12 cellular contexts compared by ENCODE assay signal in the genomic region with DNA sequence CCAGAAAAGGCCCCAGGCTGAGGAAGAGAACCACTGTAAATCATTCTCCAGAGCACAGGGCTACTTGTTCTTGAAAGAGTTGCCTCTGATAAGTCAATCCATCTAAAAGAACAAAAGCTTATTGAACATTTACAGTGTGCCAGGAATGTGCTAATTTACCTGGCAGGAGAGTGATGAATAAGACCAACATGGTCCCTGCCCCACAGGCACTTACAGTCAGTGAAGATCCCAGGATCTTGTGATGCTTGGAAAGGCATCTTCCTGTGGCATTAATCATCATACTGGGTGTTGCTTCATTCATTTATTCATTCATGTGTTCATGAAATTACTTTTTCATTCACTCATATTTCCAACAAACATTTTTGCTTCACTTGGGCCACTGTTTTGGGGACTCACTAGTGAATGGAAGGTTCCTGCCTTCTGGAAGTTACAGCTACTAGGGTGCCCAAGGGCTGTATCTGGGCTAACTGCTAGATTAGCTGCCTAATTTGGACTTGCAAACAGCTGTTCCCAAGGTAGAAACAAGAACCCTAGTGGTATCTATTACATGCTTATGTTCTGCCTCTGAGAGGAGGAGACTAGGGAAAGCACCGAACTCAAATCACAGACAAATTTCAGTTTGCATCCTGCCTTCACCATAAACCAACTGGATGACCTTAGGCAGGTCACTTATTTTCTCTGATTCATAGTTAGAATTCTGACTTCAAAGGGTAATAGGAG.
A peak's percentile ranks its signal among the peaks of the same experiment; 100 is the strongest.
DNase-seq lines count a peak whose midpoint lies in the region; ATAC-seq lines count a peak whose summit lies in the region.
"Had no signal": no experiment of that assay in that cellular context is flagged by ENCODE, and none has a peak within 500 bp of the region (broad histone marks: within the 10 kb centered on the region; RNA-seq: fewer than 3 reads in every experiment).

No MANE protein-coding gene starts in this region.

- H3K27ac ChIP-seq in skeletal muscle tissue (ENCODE audit: low read depth, low read length), result peak overlapping the region; percentile 54
- H3K27ac ChIP-seq: right atrium auricular region, thoracic aorta had no signal

- H3K4me3 ChIP-seq in skeletal muscle tissue (ENCODE audit: low read length in 3 of 3), result no peak overlapping the region
- H3K4me3 ChIP-seq: right atrium auricular region, thoracic aorta had no signal

- H3K36me3 ChIP-seq in skeletal muscle tissue (ENCODE audit: control insufficient read depth in 3 of 3, insufficient read depth in 3 of 3, low read length in 3 of 3), result peaks cover 3 to 16% (median 9%) of the 10 kb centered on the region in 3 donors
- H3K36me3 ChIP-seq: thoracic aorta had no signal

- peaks cover 20% of the 10 kb centered on the region for H3K36me3 Mint-ChIP-seq in activated naive CD8-positive, alpha-beta T cell

- no peaks in the 10 kb centered on the region for H3K9me3 Mint-ChIP-seq in activated naive CD8-positive, alpha-beta T cell (ENCODE audit: low read depth)

- H3K27ac Mint-ChIP-seq in activated naive CD8-positive, alpha-beta T cell, result peak overlapping the region; percentile 61

- DNase-seq in HCEC 1CT (peak; percentile 59), foreskin melanocyte (peak; percentile 8), T-helper 2 cell (no peak)
- no peak for DNase-seq in central memory CD4-positive, alpha-beta T cell
- DNase-seq: activated CD8-positive, alpha-beta memory T cell treated with anti-CD3 and anti-CD28 coated beads, Interleukin-2, amount 50 U/mL, for 4 hours; COR-L47; hippocampal formation had no signal

- no peak overlapping the region for H3K4me3 Mint-ChIP-seq in activated naive CD8-positive, alpha-beta T cell

- no peaks in the 10 kb centered on the region for H3K27me3 Mint-ChIP-seq in activated naive CD8-positive, alpha-beta T cell

- ATAC-seq in GM18858 (IDR thresholded peaks at IDR 0.05; ENCODE audit: unreplicated experiment), result no peak

- H3K4me1 ChIP-seq in skeletal muscle tissue (ENCODE audit: control insufficient read depth in 3 of 3, insufficient read depth in 3 of 3, low read length in 3 of 3), result peaks cover 6 to 24% (median 22%) of the 10 kb centered on the region in 3 donors
- H3K4me1 ChIP-seq: right atrium auricular region had no signal

- no peaks in the 10 kb centered on the region for H3K9me3 ChIP-seq in skeletal muscle tissue (ENCODE audit: control insufficient read depth in 3 of 3, low read length in 3 of 3)
- H3K9me3 ChIP-seq: thoracic aorta had no signal

- peaks cover 46% of the 10 kb centered on the region for H3K4me1 Mint-ChIP-seq in activated naive CD8-positive, alpha-beta T cell (ENCODE audit: low read depth)

- no peak overlapping the region for H3K9ac ChIP-seq in skeletal muscle tissue (ENCODE audit: low read depth in 1 of 3, low read length in 3 of 3)

- H3K27me3 ChIP-seq in skeletal muscle tissue (ENCODE audit: control insufficient read depth in 3 of 3, insufficient read depth in 3 of 3, low read length in 3 of 3), result no peaks in the 10 kb centered on the region
- H3K27me3 ChIP-seq: right atrium auricular region had no signal

Comparison
In these comparisons a context has a peak if more than half of its experiments do, and no peak if none do; other contexts are left out.
1. DNase-seq: peak in HCEC 1CT (single experiment) and foreskin melanocyte (single experiment); none in T-helper 2 cell (0 of 5) and central memory CD4-positive, alpha-beta T cell (single experiment).